19 cellular contexts compared by ENCODE assay signal in genomic region chr10:46002189-46002687, GRCh38. TPM values are rescaled to one million over a fixed set of nuclear protein-coding genes. Genes with fewer than 3 reads are reported as not detected.
"Had no signal": no experiment of that assay in that cellular context is flagged by ENCODE, and none has a peak within 500 bp of the region (broad histone marks: within the 10 kb centered on the region; RNA-seq: fewer than 3 reads in every experiment).

No MANE protein-coding gene starts in this region.

RNA-seq across cellular contexts. Expression of gene MSMB, which starts 43.8 kb away (rescaled TPM):
- total RNA-seq: heart right ventricle; left cardiac atrium; left ventricle myocardium inferior; lung microvascular endothelial cell; mesenteric fat pad; mucosa of descending colon; myocyte; naive thymus-derived CD4-positive, alpha-beta T cell; natural killer cell treated with Interleukin-12 subunit alpha and Interleukin-12 subunit beta and Interleukin-15 and Interleukin-18, amount 100 ng/mL, for 72 hours; omental fat pad; pancreas; right cardiac atrium; sigmoid colon; smooth muscle cell; subcutaneous adipose tissue; thoracic aorta; upper lobe of right lung had no signal
- polyA plus RNA-seq: heart right ventricle; keratinocyte; naive thymus-derived CD4-positive, alpha-beta T cell; neural cell; right cardiac atrium; sigmoid colon had no signal
